Comparison of ENCODE assay signal across 3 cellular contexts in genomic region chr2:65485839-65486238, GRCh38.
TF ChIP-seq lines count a peak whose summit lies in the region.

No MANE protein-coding gene starts in this region.

TF ChIP-seq in HepG2, 621 proteins besides CTCF, POLR2A, EP300 and RAD21 (continues in another document):
- TF ChIP-seq ZNF234 (CRISPR knock-in tag; conservative IDR thresholded peaks at IDR 0.05) (no peak), ZNF616 (CRISPR knock-in tag; IDR thresholded peaks at IDR 0.05; ENCODE audit: low read depth) (no peak), ZNF850 (CRISPR knock-in tag; conservative IDR thresholded peaks at IDR 0.05) (no peak), ZNF296 (CRISPR knock-in tag; conservative IDR thresholded peaks at IDR 0.05) (no peak), ZNF10 (CRISPR knock-in tag; IDR thresholded peaks at IDR 0.05; ENCODE audit: borderline replicate concordance, low read depth) (no peak), ARID2 (CRISPR knock-in tag; IDR thresholded peaks at IDR 0.05; ENCODE audit: borderline replicate concordance) (0 out of 2 replicates have a peak, but pooled peaks have one; percentile 49), ZNF383 (CRISPR knock-in tag; IDR thresholded peaks at IDR 0.05; ENCODE audit: borderline replicate concordance) (no peak), BORCS8-MEF2B (CRISPR knock-in tag; IDR thresholded peaks at IDR 0.05) (0 out of 2 replicates have a peak, but pooled peaks have one; percentile 23), PRDM10 (CRISPR knock-in tag; IDR thresholded peaks at IDR 0.05; ENCODE audit: low read depth) (no peak), ZUFSP (CRISPR knock-in tag; IDR thresholded peaks at IDR 0.05; ENCODE audit: borderline replicate concordance) (no peak), STAT5B (CRISPR knock-in tag; IDR thresholded peaks at IDR 0.05) (no peak), TOPORS (CRISPR knock-in tag; IDR thresholded peaks at IDR 0.05) (0 out of 2 replicates have a peak, but pooled peaks have one; percentile 57), FIP1L1 (IDR thresholded peaks at IDR 0.05; ENCODE audit: borderline replicate concordance, insufficient read depth, low read depth, low read length) (no peak)

TF ChIP-seq in WTC11, 78 proteins besides CTCF, POLR2A, EP300 and RAD21:
- TF ChIP-seq E2F5 (CRISPR knock-in tag; IDR thresholded peaks at IDR 0.05) (no peak), ZNF121 (CRISPR knock-in tag; IDR thresholded peaks at IDR 0.05) (peak; percentile 39; the same call in 1 of the 2 replicates), TP53 (CRISPR knock-in tag; IDR thresholded peaks at IDR 0.05) (no peak), GTF2I (CRISPR knock-in tag; conservative IDR thresholded peaks at IDR 0.05) (no peak)
TF ChIP-seq in WTC11: peak in this region for 1.

TF ChIP-seq in K562, 482 proteins besides CTCF, POLR2A, EP300 and RAD21:
- TF ChIP-seq ZNF121 (CRISPR knock-in tag; conservative IDR thresholded peaks at IDR 0.05) (peak; percentile 89), CHD1 (IDR thresholded peaks at IDR 0.05; ENCODE audit: low read length) (no peak), BRF1 (IDR thresholded peaks at IDR 0.05; ENCODE audit: borderline replicate concordance, extremely low read depth, insufficient read length) (no peak), ZKSCAN1 (IDR thresholded peaks at IDR 0.05; ENCODE audit: low read depth, low read length) (no peak), DDX20 (tag; IDR thresholded peaks at IDR 0.05; ENCODE audit: low read depth) (no peak), SREBF2 (CRISPR knock-in tag; IDR thresholded peaks at IDR 0.05) (no peak), TEAD4 (IDR thresholded peaks at IDR 0.05; ENCODE audit: low read length) (no peak), TEAD4 (CRISPR knock-in tag; IDR thresholded peaks at IDR 0.05; ENCODE audit: borderline replicate concordance) (no peak)
TF ChIP-seq in K562: peak in this region for 1.
